In genomic region chr10:23110722-23111660, GRCh38 we compare ENCODE assay signal across 17 cellular contexts. TPM values are rescaled to one million over a fixed set of nuclear protein-coding genes. Genes with fewer than 3 reads are reported as not detected.
DNase-seq lines count a peak whose midpoint lies in the region; ATAC-seq and TF ChIP-seq lines count a peak whose summit lies in the region.
"Had no signal": no experiment of that assay in that cellular context is flagged by ENCODE, and none has a peak within 500 bp of the region (broad histone marks: within the 10 kb centered on the region; RNA-seq: fewer than 3 reads in every experiment).

No MANE protein-coding gene starts in this region.

- POLR2A ChIA-PET in T-cell (lab: Charles Lee): interaction anchor here in 1 of 2 donors (0.7 kb wide), 1 partner anchor 122 kb away, joined by 4 read pairs; no protein-coding TSS in a partner anchor

- H3K36me3 Mint-ChIP-seq in nephron progenitor cell (ENCODE audit: low read depth): peaks cover 75% of the 10 kb centered on the region
- H3K36me3 Mint-ChIP-seq in T-cell: peaks cover 65% of the 10 kb centered on the region

- no peaks in the 10 kb centered on the region for H3K9me3 Mint-ChIP-seq in nephron progenitor cell
- no peaks in the 10 kb centered on the region for H3K9me3 Mint-ChIP-seq in T-cell
- H3K9me3 Mint-ChIP-seq: CD4-positive, alpha-beta T cell had no signal

- H3K27me3 Mint-ChIP-seq in nephron progenitor cell (ENCODE audit: low read depth, poor library complexity): no peaks in the 10 kb centered on the region
- H3K27me3 Mint-ChIP-seq in T-cell: no peaks in the 10 kb centered on the region
- H3K27me3 Mint-ChIP-seq: CD4-positive, alpha-beta T cell had no signal

- no peak for TF ChIP-seq CTCF in nephron progenitor cell (IDR thresholded peaks at IDR 0.05)

- H3K27ac ChIP-seq in substantia nigra (ENCODE audit: low read depth, low read length, poor library complexity, severe bottlenecking): peak overlapping the region; percentile 65
- H3K27ac ChIP-seq: PC-9, SJCRH30 had no signal

- CTCF ChIA-PET in T-cell (lab: Charles Lee): no interaction called here

- ATAC-seq in HG02885 (IDR thresholded peaks at IDR 0.05; ENCODE audit: poor library complexity, unreplicated experiment) (no peak), T-cell (replicated peaks in 1 of 4) (no peak), HG03521 (IDR thresholded peaks at IDR 0.05; ENCODE audit: unreplicated experiment) (no peak)
- ATAC-seq: K562 had no signal

- H3K4me1 Mint-ChIP-seq in nephron progenitor cell: peaks cover 48% of the 10 kb centered on the region
- H3K4me1 Mint-ChIP-seq in T-cell: peaks cover 0 to 5% (median 0%) of the 10 kb centered on the region in 3 donors

- H3K4me3 Mint-ChIP-seq in nephron progenitor cell (peak overlapping the region; percentile 26), T-cell (no peak overlapping the region)
- H3K4me3 Mint-ChIP-seq: CD4-positive, alpha-beta T cell had no signal

- H3K27ac Mint-ChIP-seq in nephron progenitor cell: peak overlapping the region; percentile 11
- H3K27ac Mint-ChIP-seq in T-cell: no peak overlapping the region
- H3K27ac Mint-ChIP-seq: CD4-positive, alpha-beta T cell had no signal

- DNase-seq in NCI-H2227 treated with DMSO at 0.1 percent for 48 hours (lab: John Stamatoyannopoulos, UW) (peak; percentile 22), epidermal melanocyte (ENCODE audit: insufficient read length, low spot score) (peak; percentile 29), nephron progenitor cell (peak; percentile 18), substantia nigra (lab: John Stamatoyannopoulos, UW) (peak in 9 of 49 donors; percentile 1 to 27 (median 11)), T-cell (no peak)
- DNase-seq: CD4-positive, alpha-beta T cell; DMS79; H7; NCI-H1417 treated with DMSO at 0.1 percent for 48 hours; NCI-H1930; NCI-H510A; NCI-H774; PC-9; SJCRH30 had no signal

RNA-seq across cellular contexts. Expression of gene MSRB2, which starts 15.6 kb away (rescaled TPM):
- 1 to 10 TPM; 3.3 to 4.6 (median 3.7) TPM for total RNA-seq in T-cell

Comparison
In these comparisons a context has a peak if more than half of its experiments do, and no peak if none do; other contexts are left out.
1. DNase-seq: peak in NCI-H2227 treated with DMSO at 0.1 percent for 48 hours (single experiment), epidermal melanocyte (single experiment) and nephron progenitor cell (single experiment); none in T-cell (0 of 34).